Comparison of ENCODE assay signal across 8 cellular contexts in genomic region chr3:98900265-98901031, GRCh38. TPM values are rescaled to one million over a fixed set of nuclear protein-coding genes. Genes with fewer than 3 reads are reported as not detected.
DNase-seq lines count a peak whose midpoint lies in the region; ATAC-seq and TF ChIP-seq lines count a peak whose summit lies in the region.

No MANE protein-coding gene starts in this region.

- in situ Hi-C loops in GM13977 (cut with MboI; ENCODE audit: low pct_unique_long_range_greater_than_20kb, low sequenced_read_pairs, unreplicated experiment), result no loop called here

- DNase-seq in heart left ventricle, result no peak
- no peak for DNase-seq in Right ventricle myocardium inferior (ENCODE audit: missing footprints)
- no peak for DNase-seq in adrenal gland
- no peak for DNase-seq in lower lobe of right lung
- no peak for DNase-seq in vagina (ENCODE audit: extremely low spot score in 2 of 2)
- DNase-seq in HuH-7 (ENCODE audit: low spot score), result no peak
- no peak for DNase-seq in activated gamma-delta T cell (lab: John Stamatoyannopoulos, UW)
- no peak for DNase-seq in GM13977 (ENCODE audit: low spot score)

- TF ChIP-seq POLR2A in heart left ventricle (IDR thresholded peaks at IDR 0.05) (no peak), adrenal gland (IDR thresholded peaks at IDR 0.05) (no peak), vagina (IDR thresholded peaks at IDR 0.05) (no peak)

- WGBS in heart left ventricle, 4 donors, result 7 to 10% (median 8%) methylated on average over 13 to 17 of the region's 17 CpGs
- 9 to 12% (median 10%) methylated on average over 16 to 17 of the region's 17 CpGs for WGBS in adrenal gland, 4 donors

- ATAC-seq in heart left ventricle (no peak), Right ventricle myocardium inferior (no peak), lower lobe of right lung (no peak)

- H3K36me3 ChIP-seq in heart left ventricle (no peaks in the 10 kb centered on the region), adrenal gland (replicated peaks in 1 of 2) (no peaks in the 10 kb centered on the region), lower lobe of right lung (no peaks in the 10 kb centered on the region), vagina (no peaks in the 10 kb centered on the region)

- no peak for TF ChIP-seq CTCF in heart left ventricle (IDR thresholded peaks at IDR 0.05)
- no peak for TF ChIP-seq CTCF in adrenal gland (IDR thresholded peaks at IDR 0.05)
- TF ChIP-seq CTCF in lower lobe of right lung (IDR thresholded peaks at IDR 0.05), result no peak
- TF ChIP-seq CTCF in vagina (IDR thresholded peaks at IDR 0.05), result no peak
- no peak for TF ChIP-seq CTCF in GM13977 (IDR thresholded peaks at IDR 0.05; ENCODE audit: extremely low read depth, insufficient read depth, missing control alignments)

- H3K9me3 ChIP-seq in heart left ventricle (no peaks in the 10 kb centered on the region), adrenal gland (replicated peaks in 1 of 3) (no peaks in the 10 kb centered on the region), lower lobe of right lung (no peaks in the 10 kb centered on the region), vagina (no peaks in the 10 kb centered on the region)

- peaks cover 0 to 51% (median 21%) of the 10 kb centered on the region in 12 donors for H3K4me1 ChIP-seq in heart left ventricle
- peaks cover 16 to 42% of the 10 kb centered on the region in 2 donors for H3K4me1 ChIP-seq in adrenal gland (replicated peaks in 1 of 2)
- H3K4me1 ChIP-seq in lower lobe of right lung, result peaks cover 34% of the 10 kb centered on the region
- peaks cover 16% of the 10 kb centered on the region for H3K4me1 ChIP-seq in vagina

- H3K4me3 ChIP-seq in heart left ventricle (peak overlapping the region; percentile 78 to 99 (median 93)), adrenal gland (peak overlapping the region in 3 of 4 donors; percentile 30 to 91 (median 64)), lower lobe of right lung (peak overlapping the region; percentile 82), vagina (peak overlapping the region; percentile 85)

- H3K27ac ChIP-seq in heart left ventricle (peak overlapping the region in 11 of 12 donors; percentile 86 to 97 (median 96)), adrenal gland (peak overlapping the region in 2 of 5 donors; percentile 86 to 89), lower lobe of right lung (peak overlapping the region; percentile 85), vagina (peak overlapping the region; percentile 86)

- intact Hi-C loops in heart left ventricle (cut with DNase I), result loop anchor here in 4 of 10 donors (1.0 to 10.0 kb wide), 5 partner anchors 14 to 378 kb away; partner anchors contain the start of gene CLDND1 (in 1 of the 4)
- intact Hi-C loops in Right ventricle myocardium inferior (cut with DNase I), result loop anchor here (2.0 to 5.0 kb wide), 3 partner anchors 83 to 378 kb away; partner anchors contain the start of gene CLDND1
- intact Hi-C loops in adrenal gland (cut with DNase I), result loop anchor here in 1 of 2 donors (10.0 kb wide), 1 partner anchor 94 kb away; no protein-coding TSS in a partner anchor
- intact Hi-C loops in lower lobe of right lung (cut with DNase I), result no loop called here
- intact Hi-C loops in vagina (cut with DNase I), result no loop called here

- H3K27me3 ChIP-seq in heart left ventricle, result no peaks in the 10 kb centered on the region
- no peaks in the 10 kb centered on the region for H3K27me3 ChIP-seq in adrenal gland
- no peaks in the 10 kb centered on the region for H3K27me3 ChIP-seq in lower lobe of right lung (ENCODE audit: low read depth)
- no peaks in the 10 kb centered on the region for H3K27me3 ChIP-seq in vagina

RNA-seq across cellular contexts. Expression of gene DCBLD2, which starts 1.0 kb away (rescaled TPM):
- 10 to 100 TPM; 28.3 to 76.6 (median 62.0) TPM for total RNA-seq in heart left ventricle
- 10 to 100 TPM; 10.9 to 71.5 TPM for polyA plus RNA-seq in heart left ventricle
- total RNA-seq in Right ventricle myocardium inferior, result 34.7 TPM
- 10 to 100 TPM; 26.1 to 68.2 (median 44.2) TPM for total RNA-seq in adrenal gland
- 10 to 100 TPM in 2 of 3 donors, 1 to 10 TPM in 1; 9.1 to 31.6 (median 13.8) TPM for polyA plus RNA-seq in adrenal gland
- 36.5 TPM for total RNA-seq in lower lobe of right lung
- 36.1 TPM for total RNA-seq in vagina
